32 cellular contexts compared by ENCODE assay signal in genomic region chr11:69369210-69369609, GRCh38.
"Had no signal": no experiment of that assay in that cellular context is flagged by ENCODE, and none has a peak within 500 bp of the region (broad histone marks: within the 10 kb centered on the region; RNA-seq: fewer than 3 reads in every experiment).

No MANE protein-coding gene starts in this region.

- H3K27me3 Mint-ChIP-seq: activated CD8-positive, alpha-beta T cell treated with anti-CD3 and anti-CD28 coated beads for 36 hours; activated naive CD4-positive, alpha-beta T cell treated with anti-CD3 and anti-CD28 coated beads, Interleukin-2, amount 50 U/mL, for 24 hours; activated T-helper 17 cell treated with anti-CD3 and anti-CD28 coated beads, Interleukin-2, amount 50 U/mL, for 72 hours had no signal

- H3K27ac ChIP-seq: body of pancreas, breast epithelium, PC-9, VCaP had no signal

- H3K4me1 ChIP-seq: body of pancreas, breast epithelium had no signal

- H3K9me3 Mint-ChIP-seq: activated B cell treated with CpG ODN at 0.5 μM for 24 hours; activated CD8-positive, alpha-beta T cell treated with anti-CD3 and anti-CD28 coated beads for 36 hours; activated naive CD4-positive, alpha-beta T cell treated with anti-CD3 and anti-CD28 coated beads, Interleukin-2, amount 50 U/mL, for 24 hours; activated T-helper 17 cell treated with anti-CD3 and anti-CD28 coated beads, Interleukin-2, amount 50 U/mL, for 72 hours had no signal

- H3K27ac Mint-ChIP-seq: activated B cell treated with CpG ODN at 0.5 μM for 24 hours; activated CD8-positive, alpha-beta T cell treated with anti-CD3 and anti-CD28 coated beads for 36 hours; activated naive CD4-positive, alpha-beta T cell treated with anti-CD3 and anti-CD28 coated beads, Interleukin-2, amount 50 U/mL, for 24 hours; activated naive CD8-positive, alpha-beta T cell treated with anti-CD3 and anti-CD28 coated beads, Interleukin-2, amount 10 ng/mL, durations not matched to agents 7 days and 5 days; activated T-cell treated with anti-CD3 and anti-CD28 coated beads, Interleukin-2, amount 50 U/mL, for 72 hours had no signal

- H3K4me3 ChIP-seq: body of pancreas, breast epithelium, PC-9 had no signal

- DNase-seq: activated B cell treated with CpG ODN at 0.5 μM for 24 hours; activated CD4-positive, alpha-beta T cell treated with anti-CD3 and anti-CD28 coated beads for 4 hours; activated CD4-positive, alpha-beta T cell treated with anti-CD3 and anti-CD28 coated beads, Interleukin-2, amount 50 U/mL, for 1 hour; activated CD4-positive, CD25-positive, alpha-beta regulatory T cell treated with anti-CD3 and anti-CD28 coated beads, Interleukin-2, amount 50 U/mL, for 72 hours; activated CD8-positive, alpha-beta T cell treated with anti-CD3 and anti-CD28 coated beads for 36 hours; activated naive CD4-positive, alpha-beta T cell; activated naive CD8-positive, alpha-beta T cell treated with anti-CD3 and anti-CD28 coated beads, Interleukin-2, amount 10 ng/mL, durations not matched to agents 7 days and 5 days; activated T-cell treated with anti-CD3 and anti-CD28 coated beads, Interleukin-2, amount 50 U/mL, for 1 hour; activated T-cell treated with anti-CD3 and anti-CD28 coated beads, Interleukin-2, amount 50 U/mL, for 72 hours; body of pancreas; caudate nucleus; cerebellar nuclear complex; Karpas-422; KBM-7; NCI-H1105; NCI-H1417 treated with DMSO at 0.1 percent for 48 hours; NCI-H1694; NCI-H1930; NCI-H2081 treated with DMSO at 0.1 percent for 48 hours; NCI-H226; NCI-H446 treated with DMSO at 0.1 percent for 48 hours; NK-92 treated with Interleukin-12 subunit alpha and Interleukin-12 subunit beta, amount 100 ng/mL, for 24 hours; Right ventricle myocardium superior; SW 1271; T-helper 1 cell; T-helper 2 cell; T-helper 9 cell had no signal

- H3K27me3 ChIP-seq: body of pancreas, breast epithelium had no signal

- H3K9me3 ChIP-seq: body of pancreas had no signal

- H3K36me3 ChIP-seq: breast epithelium had no signal

- ATAC-seq: activated CD8-positive, alpha-beta T cell treated with anti-CD3 and anti-CD28 coated beads for 36 hours; activated T-cell treated with anti-CD3 and anti-CD28 coated beads, Interleukin-2, amount 50 U/mL, for 72 hours; activated T-helper 17 cell treated with anti-CD3 and anti-CD28 coated beads, Interleukin-2, amount 50 U/mL, for 72 hours; body of pancreas had no signal

- H3K36me3 Mint-ChIP-seq: activated naive CD4-positive, alpha-beta T cell treated with anti-CD3 and anti-CD28 coated beads, Interleukin-2, amount 50 U/mL, for 24 hours had no signal

- H3K4me1 Mint-ChIP-seq: activated B cell treated with CpG ODN at 0.5 μM for 24 hours; activated naive CD4-positive, alpha-beta T cell treated with anti-CD3 and anti-CD28 coated beads, Interleukin-2, amount 50 U/mL, for 24 hours; activated naive CD8-positive, alpha-beta T cell treated with anti-CD3 and anti-CD28 coated beads, Interleukin-2, amount 10 ng/mL, durations not matched to agents 7 days and 5 days; activated T-helper 17 cell treated with anti-CD3 and anti-CD28 coated beads, Interleukin-2, amount 50 U/mL, for 72 hours had no signal

- H3K4me3 Mint-ChIP-seq: activated B cell treated with CpG ODN at 0.5 μM for 24 hours; activated CD8-positive, alpha-beta T cell treated with anti-CD3 and anti-CD28 coated beads for 36 hours; activated naive CD4-positive, alpha-beta T cell treated with anti-CD3 and anti-CD28 coated beads, Interleukin-2, amount 50 U/mL, for 24 hours; activated naive CD8-positive, alpha-beta T cell treated with anti-CD3 and anti-CD28 coated beads, Interleukin-2, amount 10 ng/mL, durations not matched to agents 7 days and 5 days; activated T-cell treated with anti-CD3 and anti-CD28 coated beads, Interleukin-2, amount 50 U/mL, for 72 hours; activated T-helper 17 cell treated with anti-CD3 and anti-CD28 coated beads, Interleukin-2, amount 50 U/mL, for 72 hours had no signal

- H2AFZ ChIP-seq: PC-9 had no signal
